ENCODE assay signal across 8 cellular contexts in the genomic region with DNA sequence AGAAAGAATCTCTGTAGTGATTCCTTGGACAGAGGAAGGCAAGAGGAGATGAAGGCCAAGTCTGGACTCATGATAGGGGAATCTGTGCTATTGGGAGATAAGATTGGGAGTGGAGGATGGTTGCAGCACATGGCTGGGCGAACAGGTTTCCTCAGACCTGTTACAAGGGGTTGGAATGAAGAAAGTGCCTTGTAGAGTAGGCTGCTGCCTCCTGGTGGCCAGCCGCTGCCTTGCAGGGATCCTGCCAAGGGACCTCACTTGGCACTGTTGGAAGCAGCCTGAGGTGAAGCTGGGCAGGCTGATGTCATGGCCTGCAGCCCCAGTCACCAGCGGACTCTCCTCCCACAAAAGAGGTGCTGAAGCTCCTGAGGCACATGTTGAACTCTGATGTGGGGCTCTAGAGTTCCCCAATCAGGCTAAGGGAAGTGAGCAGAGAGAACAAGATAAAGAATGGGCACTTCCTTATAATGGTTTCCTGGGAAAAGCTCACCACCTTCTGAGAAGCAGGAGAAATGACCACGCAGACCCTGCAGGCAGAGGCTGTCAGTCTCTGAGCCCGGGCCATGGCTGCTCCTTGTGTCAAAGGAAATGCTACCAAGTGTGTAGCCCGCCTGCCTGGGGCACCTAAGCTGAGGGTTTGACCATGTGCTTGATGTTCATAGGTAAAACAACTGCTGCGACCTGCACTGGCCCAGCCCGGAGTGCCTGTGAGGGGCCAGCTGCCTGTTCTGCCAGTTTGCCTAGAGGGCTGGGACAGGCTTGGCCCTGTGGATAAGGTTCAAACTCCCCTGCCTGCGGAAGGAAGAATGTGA. TPM values are rescaled to one million over a fixed set of nuclear protein-coding genes. Genes with fewer than 3 reads are reported as not detected.
DNase-seq lines count a peak whose midpoint lies in the region; ATAC-seq and TF ChIP-seq lines count a peak whose summit lies in the region.

No MANE protein-coding gene starts in this region.

- H3K9me3 ChIP-seq in BLaER1 treated with 17β-estradiol and CSF1 and Interleukin-3, amounts not matched to agents 10 nM and 100 nM (replicated peaks in 1 of 11): no peaks in the 10 kb centered on the region
- no peaks in the 10 kb centered on the region for H3K9me3 ChIP-seq in colonic mucosa

- peak; percentile 70 for DNase-seq in H4 (ENCODE audit: low spot score)
- peak; percentile 17 for DNase-seq in NCI-H446 treated with DMSO at 0.1 percent for 48 hours (lab: John Stamatoyannopoulos, UW)
- peak; percentile 93 for DNase-seq in activated CD4-positive, alpha-beta T cell treated with anti-CD3 and anti-CD28 coated beads for 48 hours
- DNase-seq in colonic mucosa: peak; percentile 96
- DNase-seq in left lobe of liver (ENCODE audit: low spot score): peak; percentile 89
- DNase-seq in stimulated activated CD4-positive, alpha-beta T cell treated with anti-CD3 and anti-CD28 coated beads, Interleukin-2, amount 100 ng/mL, for 48 hours: peak; percentile 84 to 85

- H3K4me3 ChIP-seq in BLaER1 treated with 17β-estradiol and CSF1 and Interleukin-3, amounts not matched to agents 10 nM and 100 nM: peak overlapping the region in 5 of 10 experiments; percentile 78 to 89 (median 87); a peak in 6 of 20 replicates
- H3K4me3 ChIP-seq in colonic mucosa: no peak overlapping the region

- H3K27ac ChIP-seq in BLaER1 treated with 17β-estradiol and CSF1 and Interleukin-3, amounts not matched to agents 10 nM and 100 nM: peak overlapping the region in 10 of 11 experiments; percentile 34 to 98 (median 93); a peak in 21 of 22 replicates
- peak overlapping the region; percentile 18 for H3K27ac ChIP-seq in colonic mucosa

- peaks cover 4 to 40% (median 18%) of the 10 kb centered on the region in 11 experiments; a peak in 19 of 22 replicates for H3K36me3 ChIP-seq in BLaER1 treated with 17β-estradiol and CSF1 and Interleukin-3, amounts not matched to agents 10 nM and 100 nM
- no peaks in the 10 kb centered on the region for H3K36me3 ChIP-seq in colonic mucosa

- no peaks in the 10 kb centered on the region for H3K27me3 ChIP-seq in BLaER1 treated with 17β-estradiol and CSF1 and Interleukin-3, amounts not matched to agents 10 nM and 100 nM
- no peaks in the 10 kb centered on the region for H3K27me3 ChIP-seq in colonic mucosa

- TF ChIP-seq CTCF in colonic mucosa (IDR thresholded peaks at IDR 0.05): peak; percentile 98

- H3K4me2 ChIP-seq in BLaER1 treated with 17β-estradiol and CSF1 and Interleukin-3, amounts not matched to agents 10 nM and 100 nM: peak overlapping the region; percentile 84 to 99 (median 97)

- H4K20me1 ChIP-seq in BLaER1 treated with 17β-estradiol and CSF1 and Interleukin-3, amounts not matched to agents 10 nM and 100 nM: peaks cover 0 to 16% (median 0%) of the 10 kb centered on the region in 11 experiments; a peak in 2 of 22 replicates

- peak; percentile 61 for ATAC-seq in left lobe of liver
- ATAC-seq in GM21786 (IDR thresholded peaks at IDR 0.05; ENCODE audit: unreplicated experiment): no peak

- peaks cover 46 to 79% (median 65%) of the 10 kb centered on the region in 10 experiments for H3K4me1 ChIP-seq in BLaER1 treated with 17β-estradiol and CSF1 and Interleukin-3, amounts not matched to agents 10 nM and 100 nM
- H3K4me1 ChIP-seq in colonic mucosa: peaks cover 17% of the 10 kb centered on the region

- H3K9ac ChIP-seq in BLaER1 treated with 17β-estradiol and CSF1 and Interleukin-3, amounts not matched to agents 10 nM and 100 nM: peak overlapping the region; percentile 13 to 98 (median 92); a peak in 17 of 22 replicates
- peak overlapping the region in 1 of 2 donors; percentile 28 for H3K9ac ChIP-seq in colonic mucosa (ENCODE audit: low read depth in 2 of 2, low read length in 2 of 2)

- intact Hi-C loops in colonic mucosa (cut with DNase I): loop anchor here (2.0 to 10.0 kb wide), 2 partner anchors 167 to 275 kb away; partner anchors contain the start of gene RBM15B

RNA-seq across cellular contexts. Expression of gene TEX264, which starts 1.6 kb away (rescaled TPM):
- 37.7 and 48.2 TPM in 2 replicates for total RNA-seq in H4 (2014; rRNA removed; shearing (Covaris generic))
- total RNA-seq in colonic mucosa (10 to 100 TPM; 54.0 to 92.3 TPM), left lobe of liver (39.2 TPM)

RNA-seq across cellular contexts. Expression of gene GRM2, which starts 37.4 kb away (rescaled TPM):
- total RNA-seq in H4 (2014; rRNA removed; shearing (Covaris generic)): not detected in 2 replicates
- total RNA-seq in colonic mucosa: under 1 TPM in 1 of 2 donors, not detected in 1; 0.12 TPM
- total RNA-seq in left lobe of liver: 0.05 TPM

Comparison
In these comparisons a context has a peak if more than half of its experiments do, and no peak if none do; other contexts are left out.
1. DNase-seq: peak in every context shown above with its lines; median percentile 96 in colonic mucosa; 93 in activated CD4-positive, alpha-beta T cell treated with anti-CD3 and anti-CD28 coated beads for 48 hours; 89 in left lobe of liver; 84 in stimulated activated CD4-positive, alpha-beta T cell treated with anti-CD3 and anti-CD28 coated beads, Interleukin-2, amount 100 ng/mL, for 48 hours; 70 in H4; 17 in NCI-H446 treated with DMSO at 0.1 percent for 48 hours.